Comparison of ENCODE assay signal across 12 cellular contexts in the genomic region with DNA sequence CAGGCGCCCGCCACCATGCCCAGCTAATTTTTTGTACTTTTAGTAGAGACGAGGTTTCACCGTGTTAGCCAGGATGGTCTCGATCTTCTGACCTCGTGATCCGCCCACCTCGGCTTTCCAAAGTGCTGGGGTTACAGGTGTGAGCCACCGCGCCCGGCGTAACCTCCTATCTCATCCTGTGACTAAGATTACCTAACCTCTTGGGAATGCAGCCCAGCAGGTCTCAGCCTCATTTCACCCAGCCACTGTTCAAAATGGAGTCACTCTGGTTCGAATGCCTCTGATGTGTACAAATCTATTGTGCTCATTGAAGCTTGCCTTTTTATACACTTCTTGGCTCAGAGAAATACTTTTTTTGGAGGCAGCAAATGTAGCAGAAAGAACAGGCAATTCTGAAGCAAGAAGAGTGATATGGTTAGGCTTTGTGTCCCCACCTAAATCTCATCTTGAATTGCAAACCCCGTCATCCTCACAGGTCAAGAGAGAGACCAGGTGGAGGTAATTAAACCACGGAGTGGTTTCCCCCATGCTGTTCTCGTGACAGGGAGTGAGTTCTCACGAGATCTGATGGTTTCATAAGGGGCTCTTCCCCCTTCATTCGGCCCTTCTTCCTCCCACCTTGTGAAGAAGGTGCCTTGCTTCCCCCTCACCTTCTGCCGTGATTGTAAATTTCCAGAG.
DNase-seq lines count a peak whose midpoint lies in the region; ATAC-seq and TF ChIP-seq lines count a peak whose summit lies in the region.
"Had no signal": no experiment of that assay in that cellular context is flagged by ENCODE, and none has a peak within 500 bp of the region (broad histone marks: within the 10 kb centered on the region; RNA-seq: fewer than 3 reads in every experiment).

No MANE protein-coding gene starts in this region.

- ATAC-seq in GM19395 (IDR thresholded peaks at IDR 0.05; ENCODE audit: unreplicated experiment) = no peak
- ATAC-seq: stimulated activated naive CD8-positive, alpha-beta T cell treated with anti-CD3 and anti-CD28 coated beads, Interleukin-15, amount 100 ng/mL, for 72 hours had no signal

- intact Hi-C loops in activated CD4-positive, alpha-beta T cell treated with anti-CD3 and anti-CD28 coated beads, Interleukin-2, amount 10 ng/mL, durations not matched to agents 24 days and 14 days (cut with micrococcal nuclease) = no loop called here

- H3K27ac ChIP-seq in SJSA1 = peak overlapping the region; percentile 95
- H3K27ac ChIP-seq: VCaP had no signal

- peak; percentile 32 for DNase-seq in A172 (ENCODE audit: low spot score)
- no peak for DNase-seq in HFFc6
- DNase-seq in SJSA1 (ENCODE audit: low read depth in 1 of 2, low spot score in 2 of 2) = no peak
- DNase-seq in glomerular visceral epithelial cell (ENCODE audit: extremely low spot score) = peak; percentile 13
- DNase-seq in iPS-NIHi11 (ENCODE audit: low spot score) = no peak
- no peak for DNase-seq in activated CD4-positive, alpha-beta T cell treated with anti-CD3 and anti-CD28 coated beads, Interleukin-2, amount 10 ng/mL, durations not matched to agents 24 days and 14 days
- no peak for DNase-seq in HUDEP-2 (lab: John Stamatoyannopoulos, UW; ENCODE audit: unreplicated experiment in 76 of 76)
- DNase-seq: NCI-H2081; occipital lobe; stimulated activated naive CD8-positive, alpha-beta T cell treated with anti-CD3 and anti-CD28 coated beads, Interleukin-15, amount 100 ng/mL, for 72 hours had no signal

- H3K27ac Mint-ChIP-seq in HFFc6 = peak overlapping the region; percentile 98
- H3K27ac Mint-ChIP-seq in activated CD4-positive, alpha-beta T cell treated with anti-CD3 and anti-CD28 coated beads, Interleukin-2, amount 10 ng/mL, durations not matched to agents 24 days and 14 days = no peak overlapping the region
- H3K27ac Mint-ChIP-seq: stimulated activated naive CD8-positive, alpha-beta T cell treated with anti-CD3 and anti-CD28 coated beads, Interleukin-15, amount 100 ng/mL, for 72 hours had no signal

- H3K27me3 Mint-ChIP-seq in HFFc6 (ENCODE audit: insufficient read depth) = no peaks in the 10 kb centered on the region; the same call in none of the 2 replicates
- peaks cover 21% of the 10 kb centered on the region for H3K27me3 Mint-ChIP-seq in activated CD4-positive, alpha-beta T cell treated with anti-CD3 and anti-CD28 coated beads, Interleukin-2, amount 10 ng/mL, durations not matched to agents 24 days and 14 days

- peaks cover 10% of the 10 kb centered on the region; the same call in 1 of the 2 replicates for H3K36me3 Mint-ChIP-seq in HFFc6 (ENCODE audit: low read depth)
- H3K36me3 Mint-ChIP-seq in activated CD4-positive, alpha-beta T cell treated with anti-CD3 and anti-CD28 coated beads, Interleukin-2, amount 10 ng/mL, durations not matched to agents 24 days and 14 days (ENCODE audit: low read depth) = no peaks in the 10 kb centered on the region

- peaks cover 85% of the 10 kb centered on the region for H3K4me1 Mint-ChIP-seq in HFFc6 (ENCODE audit: low read depth)
- H3K4me1 Mint-ChIP-seq in activated CD4-positive, alpha-beta T cell treated with anti-CD3 and anti-CD28 coated beads, Interleukin-2, amount 10 ng/mL, durations not matched to agents 24 days and 14 days = peaks cover 6% of the 10 kb centered on the region

- peak overlapping the region; percentile 80 for H3K4me3 Mint-ChIP-seq in HFFc6
- H3K4me3 Mint-ChIP-seq in activated CD4-positive, alpha-beta T cell treated with anti-CD3 and anti-CD28 coated beads, Interleukin-2, amount 10 ng/mL, durations not matched to agents 24 days and 14 days = no peak overlapping the region
- H3K4me3 Mint-ChIP-seq: stimulated activated naive CD8-positive, alpha-beta T cell treated with anti-CD3 and anti-CD28 coated beads, Interleukin-15, amount 100 ng/mL, for 72 hours had no signal

- no peaks in the 10 kb centered on the region for H3K9me3 ChIP-seq in SJSA1 (replicated peaks)

- no peak for TF ChIP-seq CTCF in HFFc6 (IDR thresholded peaks at IDR 0.05)

- peaks cover 55% of the 10 kb centered on the region for H3K4me1 ChIP-seq in SJSA1 (replicated peaks)

- no peaks in the 10 kb centered on the region for H3K36me3 ChIP-seq in SJSA1

- H3K4me3 ChIP-seq in SJSA1 = peak overlapping the region; percentile 8

- H3K9me3 Mint-ChIP-seq in HFFc6 = no peaks in the 10 kb centered on the region
- H3K9me3 Mint-ChIP-seq in activated CD4-positive, alpha-beta T cell treated with anti-CD3 and anti-CD28 coated beads, Interleukin-2, amount 10 ng/mL, durations not matched to agents 24 days and 14 days = no peaks in the 10 kb centered on the region
- H3K9me3 Mint-ChIP-seq: stimulated activated naive CD8-positive, alpha-beta T cell treated with anti-CD3 and anti-CD28 coated beads, Interleukin-15, amount 100 ng/mL, for 72 hours had no signal

- H3K27me3 ChIP-seq in SJSA1 (replicated peaks) = no peaks in the 10 kb centered on the region

Comparison
In these comparisons a context has a peak if more than half of its experiments do, and no peak if none do; other contexts are left out.
1. DNase-seq: peak in A172 (single experiment) and glomerular visceral epithelial cell (single experiment); none in HFFc6 (single experiment), SJSA1 (0 of 2), iPS-NIHi11 (single experiment), activated CD4-positive, alpha-beta T cell treated with anti-CD3 and anti-CD28 coated beads, Interleukin-2, amount 10 ng/mL, durations not matched to agents 24 days and 14 days (single experiment) and HUDEP-2 (0 of 76).